Comparison of ENCODE assay signal across 9 cellular contexts in genomic region chr16:83952587-83952939, GRCh38. TPM values are rescaled to one million over a fixed set of nuclear protein-coding genes. Genes with fewer than 3 reads are reported as not detected.
A peak's percentile ranks its signal among the peaks of the same experiment; 100 is the strongest.
DNase-seq lines count a peak whose midpoint lies in the region; ATAC-seq, FAIRE-seq and TF ChIP-seq lines count a peak whose summit lies in the region.
"Had no signal": no experiment of that assay in that cellular context is flagged by ENCODE, and none has a peak within 500 bp of the region (broad histone marks: within the 10 kb centered on the region; RNA-seq: fewer than 3 reads in every experiment).

No MANE protein-coding gene starts in this region.

- H3K9me3 Mint-ChIP-seq in activated CD4-positive, alpha-beta T cell treated with anti-CD3 and anti-CD28 coated beads, Interleukin-2, amount 10 ng/mL, durations not matched to agents 24 days and 14 days, result no peaks in the 10 kb centered on the region
- H3K9me3 Mint-ChIP-seq in activated T-helper 2 cell treated with anti-CD3 and anti-CD28 coated beads, Interferon-gamma antibody, Interleukin-2, Interleukin-4, amounts not matched to agents 10 μg/mL and 5 μg/mL and 100 μg/mL, durations not matched to agents 14 hours and 24 hours and 36 hours, result peaks cover 6% of the 10 kb centered on the region
- H3K9me3 Mint-ChIP-seq in CD4-positive, alpha-beta memory T cell, result no peaks in the 10 kb centered on the region
- H3K9me3 Mint-ChIP-seq: CD4-positive, CD25-positive, alpha-beta regulatory T cell had no signal

- H3K4me1 Mint-ChIP-seq in activated CD4-positive, alpha-beta T cell treated with anti-CD3 and anti-CD28 coated beads, Interleukin-2, amount 10 ng/mL, durations not matched to agents 24 days and 14 days, result peaks cover 14% of the 10 kb centered on the region
- peaks cover 11% of the 10 kb centered on the region for H3K4me1 Mint-ChIP-seq in activated T-helper 2 cell treated with anti-CD3 and anti-CD28 coated beads, Interferon-gamma antibody, Interleukin-2, Interleukin-4, amounts not matched to agents 10 μg/mL and 5 μg/mL and 100 μg/mL, durations not matched to agents 14 hours and 24 hours and 36 hours (ENCODE audit: low read depth)
- peaks cover 0 to 8% (median 4%) of the 10 kb centered on the region in 4 donors for H3K4me1 Mint-ChIP-seq in CD4-positive, alpha-beta memory T cell

- peak overlapping the region; percentile 66 for H3K27ac Mint-ChIP-seq in activated CD4-positive, alpha-beta T cell treated with anti-CD3 and anti-CD28 coated beads, Interleukin-2, amount 10 ng/mL, durations not matched to agents 24 days and 14 days
- H3K27ac Mint-ChIP-seq in activated T-helper 2 cell treated with anti-CD3 and anti-CD28 coated beads, Interferon-gamma antibody, Interleukin-2, Interleukin-4, amounts not matched to agents 10 μg/mL and 5 μg/mL and 100 μg/mL, durations not matched to agents 14 hours and 24 hours and 36 hours, result peak overlapping the region; percentile 35
- H3K27ac Mint-ChIP-seq in CD4-positive, alpha-beta memory T cell, result no peak overlapping the region
- H3K27ac Mint-ChIP-seq: CD4-positive, CD25-positive, alpha-beta regulatory T cell had no signal

- intact Hi-C loops in activated CD4-positive, alpha-beta T cell treated with anti-CD3 and anti-CD28 coated beads, Interleukin-2, amount 10 ng/mL, durations not matched to agents 24 days and 14 days (cut with micrococcal nuclease), result loop anchor here (2.0 to 10.0 kb wide), 3 partner anchors 126 to 552 kb away; partner anchors contain the start of genes MEAK7 and TAF1C
- intact Hi-C loops in activated T-helper 2 cell treated with anti-CD3 and anti-CD28 coated beads, Interferon-gamma antibody, Interleukin-2, Interleukin-4, amounts not matched to agents 10 μg/mL and 5 μg/mL and 100 μg/mL, durations not matched to agents 14 hours and 24 hours and 36 hours (cut with micrococcal nuclease), result loop anchor here (2.0 kb wide), 1 partner anchor 54 kb away; the partner anchor contains the start of gene MLYCD
- intact Hi-C loops in kidney (cut with DNase I) (no loop called here), thyroid gland (cut with DNase I) (no loop called here)
- intact Hi-C loops in CD4-positive, alpha-beta memory T cell (cut with micrococcal nuclease), result no loop called here

- TF ChIP-seq CTCF in kidney (IDR thresholded peaks at IDR 0.05; ENCODE audit: borderline replicate concordance, extremely low read depth, insufficient read depth), result no peak
- no peak for TF ChIP-seq CTCF in thyroid gland (IDR thresholded peaks at IDR 0.05)

- H3K4me1 ChIP-seq in kidney (ENCODE audit: control insufficient read depth in 1 of 2, insufficient read depth in 1 of 2, low read depth in 1 of 2, low read length in 2 of 2), result peaks cover 7 to 19% of the 10 kb centered on the region in 2 donors
- peaks cover 28 to 35% of the 10 kb centered on the region in 2 donors for H3K4me1 ChIP-seq in thyroid gland
- H3K4me1 ChIP-seq in CD4-positive, alpha-beta memory T cell (ENCODE audit: insufficient read depth, low read length), result peaks cover 10% of the 10 kb centered on the region

- no peaks in the 10 kb centered on the region for H3K36me3 Mint-ChIP-seq in activated CD4-positive, alpha-beta T cell treated with anti-CD3 and anti-CD28 coated beads, Interleukin-2, amount 10 ng/mL, durations not matched to agents 24 days and 14 days (ENCODE audit: low read depth)
- no peaks in the 10 kb centered on the region for H3K36me3 Mint-ChIP-seq in activated T-helper 2 cell treated with anti-CD3 and anti-CD28 coated beads, Interferon-gamma antibody, Interleukin-2, Interleukin-4, amounts not matched to agents 10 μg/mL and 5 μg/mL and 100 μg/mL, durations not matched to agents 14 hours and 24 hours and 36 hours (ENCODE audit: low read depth)
- no peaks in the 10 kb centered on the region for H3K36me3 Mint-ChIP-seq in CD4-positive, alpha-beta memory T cell
- H3K36me3 Mint-ChIP-seq: CD4-positive, CD25-positive, alpha-beta regulatory T cell had no signal

- H3K9me3 ChIP-seq in kidney (ENCODE audit: control insufficient read depth in 1 of 2, low read length in 2 of 2), result no peaks in the 10 kb centered on the region
- no peaks in the 10 kb centered on the region for H3K9me3 ChIP-seq in thyroid gland
- no peaks in the 10 kb centered on the region for H3K9me3 ChIP-seq in CD4-positive, alpha-beta memory T cell (ENCODE audit: control insufficient read depth in 1 of 2, low read length in 2 of 2)

- POLR2A ChIA-PET in CD4-positive, alpha-beta memory T cell (lab: Charles Lee; ENCODE audit: partially characterized antibody), result no interaction called here

- no peak for TF ChIP-seq POLR2A in thyroid gland (IDR thresholded peaks at IDR 0.05)

- H3K27ac ChIP-seq in kidney (ENCODE audit: low read depth in 2 of 2, low read length in 2 of 2) (peak overlapping the region; percentile 81 to 99), thyroid gland (peak overlapping the region; percentile 89 to 96 (median 89))
- no peak overlapping the region for H3K27ac ChIP-seq in CD4-positive, alpha-beta memory T cell (ENCODE audit: low read depth, low read length)

- DNase-seq in activated CD4-positive, alpha-beta T cell treated with anti-CD3 and anti-CD28 coated beads, Interleukin-2, amount 10 ng/mL, durations not matched to agents 24 days and 14 days, result no peak
- no peak for DNase-seq in activated CD4-positive, alpha-beta T cell treated with anti-CD3 and anti-CD28 coated beads for 1 hour
- DNase-seq in activated T-helper 2 cell treated with anti-CD3 and anti-CD28 coated beads, Interferon-gamma antibody, Interleukin-2, Interleukin-4, amounts not matched to agents 10 μg/mL and 5 μg/mL and 100 μg/mL, durations not matched to agents 14 hours and 24 hours and 36 hours (ENCODE audit: low spot score), result no peak
- DNase-seq in kidney, result no peak
- peak; percentile 70 to 76 for DNase-seq in thyroid gland
- DNase-seq in CD4-positive, alpha-beta memory T cell, result no peak
- no peak for DNase-seq in UCSD-AML1 (lab: John Stamatoyannopoulos, UW; ENCODE audit: unreplicated experiment)

- H3K9ac ChIP-seq in kidney (ENCODE audit: low read length in 2 of 2), result peak overlapping the region; percentile 37 to 94

- H3K36me3 ChIP-seq in kidney (ENCODE audit: control insufficient read depth in 1 of 2, insufficient read depth in 2 of 2, low read length in 2 of 2), result no peaks in the 10 kb centered on the region
- peaks cover 0 to under 1% of the 10 kb centered on the region in 2 donors for H3K36me3 ChIP-seq in thyroid gland
- H3K36me3 ChIP-seq in CD4-positive, alpha-beta memory T cell (ENCODE audit: insufficient read depth, low read length), result no peaks in the 10 kb centered on the region

- peak overlapping the region; percentile 47 to 91 for H3K4me3 ChIP-seq in kidney (ENCODE audit: low read length in 2 of 2)
- H3K4me3 ChIP-seq in thyroid gland (replicated peaks in 1 of 3), result peak overlapping the region in 1 of 3 donors; percentile 36
- no peak overlapping the region for H3K4me3 ChIP-seq in CD4-positive, alpha-beta memory T cell (ENCODE audit: low read length in 2 of 2)

- WGBS in thyroid gland, 2 donors, result 26 to 33% methylated on average over 2 to 8 of the region's 8 CpGs

- no peak for ATAC-seq in HG02885 (IDR thresholded peaks at IDR 0.05; ENCODE audit: poor library complexity, unreplicated experiment)

- H3K4me3 Mint-ChIP-seq in activated CD4-positive, alpha-beta T cell treated with anti-CD3 and anti-CD28 coated beads, Interleukin-2, amount 10 ng/mL, durations not matched to agents 24 days and 14 days, result peak overlapping the region; percentile 82
- peak overlapping the region; percentile 5 for H3K4me3 Mint-ChIP-seq in activated T-helper 2 cell treated with anti-CD3 and anti-CD28 coated beads, Interferon-gamma antibody, Interleukin-2, Interleukin-4, amounts not matched to agents 10 μg/mL and 5 μg/mL and 100 μg/mL, durations not matched to agents 14 hours and 24 hours and 36 hours (ENCODE audit: low read depth)
- H3K4me3 Mint-ChIP-seq in CD4-positive, alpha-beta memory T cell, result no peak overlapping the region

- CTCF ChIA-PET in CD4-positive, alpha-beta memory T cell (lab: Charles Lee; ENCODE audit: partially characterized antibody), result no interaction called here

- H3K27me3 Mint-ChIP-seq in activated CD4-positive, alpha-beta T cell treated with anti-CD3 and anti-CD28 coated beads, Interleukin-2, amount 10 ng/mL, durations not matched to agents 24 days and 14 days, result peaks cover 8% of the 10 kb centered on the region
- H3K27me3 Mint-ChIP-seq in activated T-helper 2 cell treated with anti-CD3 and anti-CD28 coated beads, Interferon-gamma antibody, Interleukin-2, Interleukin-4, amounts not matched to agents 10 μg/mL and 5 μg/mL and 100 μg/mL, durations not matched to agents 14 hours and 24 hours and 36 hours (ENCODE audit: low read depth), result peaks cover 10% of the 10 kb centered on the region
- peaks cover 10 to 15% of the 10 kb centered on the region in 2 donors for H3K27me3 Mint-ChIP-seq in CD4-positive, alpha-beta memory T cell
- H3K27me3 Mint-ChIP-seq: CD4-positive, CD25-positive, alpha-beta regulatory T cell had no signal

- no peaks in the 10 kb centered on the region for H3K27me3 ChIP-seq in thyroid gland
- no peaks in the 10 kb centered on the region for H3K27me3 ChIP-seq in CD4-positive, alpha-beta memory T cell (ENCODE audit: insufficient read depth, low read length)

- no peak for FAIRE-seq in kidney (lab: Jason Lieb, UNC)

RNA-seq across cellular contexts. Expression of gene OSGIN1, which starts 0.5 kb away (rescaled TPM):
- 0.72 and 1.3 TPM in 2 replicates for total RNA-seq in activated CD4-positive, alpha-beta T cell treated with anti-CD3 and anti-CD28 coated beads, Interleukin-2, amount 10 ng/mL, durations not matched to agents 24 days and 14 days
- total RNA-seq in activated T-helper 2 cell treated with anti-CD3 and anti-CD28 coated beads, Interferon-gamma antibody, Interleukin-2, Interleukin-4, amounts not matched to agents 10 μg/mL and 5 μg/mL and 100 μg/mL, durations not matched to agents 14 hours and 24 hours and 36 hours, result 1.4 and 2.1 TPM in 2 replicates
- total RNA-seq in kidney (6.3 TPM), thyroid gland (10 to 100 TPM; 14.5 to 53.5 (median 31.9) TPM)
- 14.5 TPM for polyA plus RNA-seq in kidney (ENCODE audit: insufficient read depth, low read depth, low replicate concordance)
- total RNA-seq in CD4-positive, alpha-beta memory T cell, result 1 to 10 TPM; 1.1 to 1.2 TPM
- polyA plus RNA-seq in CD4-positive, alpha-beta memory T cell, result under 1 TPM in 1 of 2 donors, not detected in 1; 0.28 TPM

RNA-seq across cellular contexts. Expression of gene NECAB2, which starts 15.5 kb away (rescaled TPM):
- not detected in 2 replicates for total RNA-seq in activated CD4-positive, alpha-beta T cell treated with anti-CD3 and anti-CD28 coated beads, Interleukin-2, amount 10 ng/mL, durations not matched to agents 24 days and 14 days
- total RNA-seq in activated T-helper 2 cell treated with anti-CD3 and anti-CD28 coated beads, Interferon-gamma antibody, Interleukin-2, Interleukin-4, amounts not matched to agents 10 μg/mL and 5 μg/mL and 100 μg/mL, durations not matched to agents 14 hours and 24 hours and 36 hours, result 0.11 TPM in 1 of 2 replicates, not detected in the other
- total RNA-seq in kidney, result 0.82 TPM
- polyA plus RNA-seq in kidney (ENCODE audit: insufficient read depth, low read depth, low replicate concordance), result 47.0 TPM
- total RNA-seq in thyroid gland, result under 1 TPM in 2 of 4 donors, not detected in 2; 0.63 to 0.94 TPM
- total RNA-seq in CD4-positive, alpha-beta memory T cell, result not detected
- not detected for polyA plus RNA-seq in CD4-positive, alpha-beta memory T cell
- total RNA-seq: CD4-positive, CD25-positive, alpha-beta regulatory T cell had no signal
- polyA plus RNA-seq: CD4-positive, CD25-positive, alpha-beta regulatory T cell had no signal

RNA-seq across cellular contexts. Expression of gene MLYCD, which starts 53.6 kb away (rescaled TPM):
- 5.0 and 5.3 TPM in 2 replicates for total RNA-seq in activated CD4-positive, alpha-beta T cell treated with anti-CD3 and anti-CD28 coated beads, Interleukin-2, amount 10 ng/mL, durations not matched to agents 24 days and 14 days
- 6.1 TPM in 2 replicates for total RNA-seq in activated T-helper 2 cell treated with anti-CD3 and anti-CD28 coated beads, Interferon-gamma antibody, Interleukin-2, Interleukin-4, amounts not matched to agents 10 μg/mL and 5 μg/mL and 100 μg/mL, durations not matched to agents 14 hours and 24 hours and 36 hours
- total RNA-seq in kidney (8.8 TPM), thyroid gland (10 to 100 TPM in 3 of 4 donors, 1 to 10 TPM in 1; 9.9 to 22.0 (median 12.0) TPM)
- 9.1 TPM for polyA plus RNA-seq in kidney (ENCODE audit: insufficient read depth, low read depth, low replicate concordance)
- 10 to 100 TPM in 1 of 2 experiments, 1 to 10 TPM in 1; 9.7 to 11.1 TPM for total RNA-seq in CD4-positive, alpha-beta memory T cell
- polyA plus RNA-seq in CD4-positive, alpha-beta memory T cell, result 1 to 10 TPM in 1 of 2 donors, under 1 TPM in 1; 0.81 to 2.8 TPM

Comparison
In these comparisons a context has a peak if more than half of its experiments do, and no peak if none do; other contexts are left out.
1. DNase-seq: peak in thyroid gland (2 of 2); none in activated CD4-positive, alpha-beta T cell treated with anti-CD3 and anti-CD28 coated beads, Interleukin-2, amount 10 ng/mL, durations not matched to agents 24 days and 14 days (single experiment), activated CD4-positive, alpha-beta T cell treated with anti-CD3 and anti-CD28 coated beads for 1 hour (single experiment), activated T-helper 2 cell treated with anti-CD3 and anti-CD28 coated beads, Interferon-gamma antibody, Interleukin-2, Interleukin-4, amounts not matched to agents 10 μg/mL and 5 μg/mL and 100 μg/mL, durations not matched to agents 14 hours and 24 hours and 36 hours (single experiment), kidney (single experiment), CD4-positive, alpha-beta memory T cell (0 of 5) and UCSD-AML1 (single experiment).
2. H3K27ac Mint-ChIP-seq: peak in activated CD4-positive, alpha-beta T cell treated with anti-CD3 and anti-CD28 coated beads, Interleukin-2, amount 10 ng/mL, durations not matched to agents 24 days and 14 days (single experiment) and activated T-helper 2 cell treated with anti-CD3 and anti-CD28 coated beads, Interferon-gamma antibody, Interleukin-2, Interleukin-4, amounts not matched to agents 10 μg/mL and 5 μg/mL and 100 μg/mL, durations not matched to agents 14 hours and 24 hours and 36 hours (single experiment); none in CD4-positive, alpha-beta memory T cell (0 of 7).
3. H3K4me3 Mint-ChIP-seq: peak in activated CD4-positive, alpha-beta T cell treated with anti-CD3 and anti-CD28 coated beads, Interleukin-2, amount 10 ng/mL, durations not matched to agents 24 days and 14 days (single experiment) and activated T-helper 2 cell treated with anti-CD3 and anti-CD28 coated beads, Interferon-gamma antibody, Interleukin-2, Interleukin-4, amounts not matched to agents 10 μg/mL and 5 μg/mL and 100 μg/mL, durations not matched to agents 14 hours and 24 hours and 36 hours (single experiment); none in CD4-positive, alpha-beta memory T cell (0 of 8).
4. H3K4me3 ChIP-seq: peak in kidney (2 of 2); none in CD4-positive, alpha-beta memory T cell (0 of 2).
5. intact Hi-C loops: an anchor here in activated CD4-positive, alpha-beta T cell treated with anti-CD3 and anti-CD28 coated beads, Interleukin-2, amount 10 ng/mL, durations not matched to agents 24 days and 14 days (2.0 to 10.0 kb wide) and activated T-helper 2 cell treated with anti-CD3 and anti-CD28 coated beads, Interferon-gamma antibody, Interleukin-2, Interleukin-4, amounts not matched to agents 10 μg/mL and 5 μg/mL and 100 μg/mL, durations not matched to agents 14 hours and 24 hours and 36 hours (2.0 kb wide); none called in kidney, thyroid gland and CD4-positive, alpha-beta memory T cell.